ENCODE assay signal across 17 cellular contexts in the genomic region with DNA sequence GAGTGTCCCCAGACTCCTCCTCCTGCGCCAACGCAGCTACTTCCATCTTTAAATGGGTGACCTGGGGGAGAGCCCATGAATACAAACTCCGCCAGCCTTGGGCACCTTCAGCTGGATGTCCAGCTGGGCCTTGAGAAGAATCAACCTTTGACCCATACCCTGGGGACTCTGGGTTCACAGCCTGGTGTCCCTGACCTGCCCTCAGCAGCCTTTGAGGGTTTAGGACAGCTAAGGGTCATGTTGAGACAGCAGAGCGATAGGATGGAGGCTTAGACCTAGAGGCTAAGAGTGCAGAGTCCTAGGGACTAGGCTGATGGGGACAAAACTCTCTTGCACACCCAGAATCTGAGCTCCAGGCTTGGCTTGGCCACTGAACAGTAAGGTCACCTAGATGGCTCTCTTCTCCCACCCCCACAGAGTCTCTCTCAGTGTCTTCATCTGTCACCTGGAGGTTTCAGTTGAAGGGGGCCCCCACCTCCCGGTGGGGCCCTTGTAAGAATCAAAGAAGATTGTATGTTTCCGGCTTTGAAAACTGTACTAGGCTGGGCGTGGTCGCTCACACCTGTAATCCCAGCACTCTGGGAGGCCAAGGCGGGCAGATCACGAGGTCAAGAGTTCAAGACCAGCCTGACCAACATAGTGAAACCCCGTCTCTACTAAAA. TPM values are rescaled to one million over a fixed set of nuclear protein-coding genes. Genes with fewer than 3 reads are reported as not detected.
DNase-seq lines count a peak whose midpoint lies in the region; ATAC-seq and TF ChIP-seq lines count a peak whose summit lies in the region.
"Had no signal": no experiment of that assay in that cellular context is flagged by ENCODE, and none has a peak within 500 bp of the region (broad histone marks: within the 10 kb centered on the region; RNA-seq: fewer than 3 reads in every experiment).

No MANE protein-coding gene starts in this region.

- no peaks in the 10 kb centered on the region for H3F3A ChIP-seq in OCI-LY1 (ENCODE audit: insufficient read depth, low read length)

- H3K9ac ChIP-seq in OCI-LY1 (ENCODE audit: low read length) = no peak overlapping the region

- H4K20me1 ChIP-seq in OCI-LY1 (ENCODE audit: insufficient read depth, low read length) = no peaks in the 10 kb centered on the region

- H3K9me3 ChIP-seq in OCI-LY1 (ENCODE audit: low read length) (no peaks in the 10 kb centered on the region), esophagus squamous epithelium (no peaks in the 10 kb centered on the region)
- H3K9me3 ChIP-seq: body of pancreas had no signal

- intact Hi-C loops in esophagus squamous epithelium (cut with DNase I) (no loop called here), sciatic nerve (cut with DNase I) (no loop called here)

- DNase-seq in GM12865 (ENCODE audit: low read depth) (peak; percentile 86), esophagus squamous epithelium (lab: John Stamatoyannopoulos, UW) (no peak), sciatic nerve (ENCODE audit: low spot score) (no peak), NCI-H2081 (lab: John Stamatoyannopoulos, UW) (no peak), NCI-H748 (lab: John Stamatoyannopoulos, UW; ENCODE audit: unreplicated experiment) (no peak)
- DNase-seq: body of pancreas; C1 segment of cervical spinal cord; effector CD8-positive, alpha-beta T cell; NCI-H146; NCI-H524; nucleus accumbens; SHP77; small intestine had no signal

- no peaks in the 10 kb centered on the region for H3K79me2 ChIP-seq in OCI-LY1 (ENCODE audit: insufficient read depth, low read length)

- no peak for TF ChIP-seq CTCF in GM12865 (IDR thresholded peaks at IDR 0.05; ENCODE audit: insufficient read depth, low read depth, low read length, missing control alignments)
- TF ChIP-seq CTCF in OCI-LY1 (IDR thresholded peaks at IDR 0.05; ENCODE audit: low read length) = no peak
- no peak for TF ChIP-seq CTCF in esophagus squamous epithelium (IDR thresholded peaks at IDR 0.05)

- no peak for TF ChIP-seq POLR2A in esophagus squamous epithelium (IDR thresholded peaks at IDR 0.05)

- no peaks in the 10 kb centered on the region for H3K9me2 ChIP-seq in OCI-LY1 (ENCODE audit: low read depth, low read length)

- H3K27ac ChIP-seq in OCI-LY1 (ENCODE audit: low read depth, low read length, poor library complexity, severe bottlenecking) (peak overlapping the region; percentile 68), esophagus squamous epithelium (peak overlapping the region; percentile 66 to 81 (median 70))
- H3K27ac ChIP-seq: body of pancreas had no signal

- H2AFZ ChIP-seq in OCI-LY1 (ENCODE audit: low read length) = no peak overlapping the region

- 67 to 90% methylated on average over 3 to 9 of the region's 11 CpGs for WGBS in esophagus squamous epithelium, 2 donors

- H3K4me1 ChIP-seq in OCI-LY1 (ENCODE audit: insufficient read depth, low read length, severe bottlenecking) (peaks cover 34% of the 10 kb centered on the region), esophagus squamous epithelium (peaks cover 18 to 70% (median 31%) of the 10 kb centered on the region in 3 donors)

- no peak overlapping the region for H3K4me2 ChIP-seq in OCI-LY1 (ENCODE audit: low read length)

- no peaks in the 10 kb centered on the region for H3K36me3 ChIP-seq in OCI-LY1 (ENCODE audit: insufficient read depth, low read length)
- H3K36me3 ChIP-seq in esophagus squamous epithelium = no peaks in the 10 kb centered on the region

- H3K4me3 ChIP-seq in GM12865 (ENCODE audit: low read depth, low read length) = no peak overlapping the region
- H3K4me3 ChIP-seq in OCI-LY1 (ENCODE audit: low read depth, low read length, poor library complexity, severe bottlenecking) = no peak overlapping the region
- no peak overlapping the region for H3K4me3 ChIP-seq in esophagus squamous epithelium
- H3K4me3 ChIP-seq: body of pancreas had no signal

- H3K27me3 ChIP-seq in OCI-LY1 (ENCODE audit: insufficient read depth, low read length) (no peaks in the 10 kb centered on the region), esophagus squamous epithelium (no peaks in the 10 kb centered on the region)
- H3K27me3 ChIP-seq: body of pancreas had no signal

- ATAC-seq in GM19467 (IDR thresholded peaks at IDR 0.05; ENCODE audit: unreplicated experiment) (peak; percentile 45), sciatic nerve (no peak), HG02678 (IDR thresholded peaks at IDR 0.05; ENCODE audit: unreplicated experiment) (no peak)
- ATAC-seq: body of pancreas had no signal

RNA-seq across cellular contexts. Expression of gene AQP3, which starts 6.7 kb away (rescaled TPM):
- 1,000 to 10,000 TPM; 1,484 to 2,988 (median 2,291) TPM for total RNA-seq in esophagus squamous epithelium
- total RNA-seq in sciatic nerve = 23.7 TPM
- total RNA-seq: frontal cortex had no signal

RNA-seq across cellular contexts. Expression of gene NOL6, which starts 19.6 kb away (rescaled TPM):
- 10 to 100 TPM; 23.6 to 43.7 (median 38.3) TPM for total RNA-seq in esophagus squamous epithelium
- total RNA-seq in sciatic nerve = 26.0 TPM

RNA-seq across cellular contexts. Expression of gene AQP7, which starts 51.8 kb away (rescaled TPM):
- total RNA-seq in esophagus squamous epithelium (under 1 TPM in 2 of 4 donors, not detected in 2; 0.15 to 0.57 TPM), sciatic nerve (36.7 TPM)
- total RNA-seq: frontal cortex had no signal

Comparison
In these comparisons a context has a peak if more than half of its experiments do, and no peak if none do; other contexts are left out.
1. RNA of gene AQP3, which starts 6.7 kb away (total RNA-seq): 1,484 to 2,988 TPM in esophagus squamous epithelium; 23.7 TPM in sciatic nerve (single experiment); every median in the first group is over 10 times any median in the second.
2. RNA of gene AQP7, which starts 51.8 kb away (total RNA-seq): 36.7 TPM in sciatic nerve (single experiment); 0.15 to 0.57 TPM in esophagus squamous epithelium; every median in the first group is over 10 times any median in the second.